25 cellular contexts compared by ENCODE assay signal in the genomic region with DNA sequence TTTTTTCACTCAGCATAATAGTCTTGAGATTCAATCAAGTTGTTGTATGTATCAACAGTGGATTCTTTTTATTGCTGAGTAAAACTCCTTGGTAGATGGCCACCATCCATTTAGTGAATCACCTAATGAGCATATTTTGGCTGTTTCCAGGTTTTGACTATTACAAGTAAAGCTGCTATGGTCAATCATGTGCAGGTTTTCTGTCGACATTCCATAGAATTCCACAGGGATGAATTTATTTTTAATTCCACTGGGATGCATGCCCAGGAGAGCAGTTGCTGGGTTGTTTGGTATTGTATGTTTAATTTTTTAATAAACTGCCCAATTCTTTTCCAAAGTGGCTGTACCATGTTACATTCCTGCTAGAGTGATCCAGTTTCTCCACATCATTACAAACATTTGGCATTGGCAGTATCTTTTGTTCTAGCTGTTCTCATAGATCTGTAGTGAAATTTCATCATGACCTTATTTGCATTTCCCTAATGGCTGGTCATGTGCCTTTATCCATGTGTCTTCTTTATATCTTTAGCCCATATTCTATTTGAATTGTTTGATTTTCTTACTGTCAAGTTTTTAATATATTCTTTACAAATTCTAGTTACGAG. TPM values are rescaled to one million over a fixed set of nuclear protein-coding genes. Genes with fewer than 3 reads are reported as not detected.
DNase-seq lines count a peak whose midpoint lies in the region; ATAC-seq, FAIRE-seq and TF ChIP-seq lines count a peak whose summit lies in the region.
"Had no signal": no experiment of that assay in that cellular context is flagged by ENCODE, and none has a peak within 500 bp of the region (broad histone marks: within the 10 kb centered on the region; RNA-seq: fewer than 3 reads in every experiment).

No MANE protein-coding gene starts in this region.

- H3F3A ChIP-seq in GM23248 (ENCODE audit: insufficient read depth): peaks cover 23% of the 10 kb centered on the region

- ATAC-seq in HG02885 (IDR thresholded peaks at IDR 0.05; ENCODE audit: poor library complexity, unreplicated experiment): no peak
- ATAC-seq in right cardiac atrium: no peak
- ATAC-seq: CD8-positive, alpha-beta T cell; esophagus mucosa; natural killer cell; T-helper 17 cell had no signal

- peak overlapping the region; percentile 12; the same call in 1 of the 2 replicates for H3K9ac ChIP-seq in GM23248
- H3K9ac ChIP-seq: KMS-11 had no signal

- H3K4me1 ChIP-seq in ACC112 (ENCODE audit: control insufficient read depth, insufficient read depth, low read length, unreplicated experiment): no peaks in the 10 kb centered on the region
- H3K4me1 ChIP-seq in GM23248 (ENCODE audit: insufficient read depth): peaks cover 15% of the 10 kb centered on the region
- H3K4me1 ChIP-seq in right cardiac atrium (ENCODE audit: control insufficient read depth, insufficient read depth, low read length): peaks cover 2% of the 10 kb centered on the region

- peak; percentile 92 for DNase-seq in GM23248
- peak; percentile 80 for DNase-seq in astrocyte of the hippocampus (ENCODE audit: low read depth, low spot score)
- peak; percentile 42 for DNase-seq in myocyte (ENCODE audit: low read depth)
- no peak for DNase-seq in GM12892 (ENCODE audit: insufficient read length)
- DNase-seq in hypothalamus (lab: John Stamatoyannopoulos, UW): no peak
- DNase-seq in right cardiac atrium: no peak
- DNase-seq: activated CD4-positive, alpha-beta memory T cell treated with anti-CD3 and anti-CD28 coated beads for 36 hours; activated naive CD8-positive, alpha-beta T cell treated with anti-CD3 and anti-CD28 coated beads for 36 hours; CD8-positive, alpha-beta T cell; DMS79; H7; mammary epithelial cell; natural killer cell; NCI-H1092 treated with DMSO at 0.1 percent for 48 hours; NCI-H2107; NCI-H526 treated with DMSO at 0.1 percent for 48 hours; SIG-M5; T-helper 17 cell had no signal

- H3K79me2 ChIP-seq in ACC112 (ENCODE audit: control insufficient read depth, insufficient read depth, low read length, unreplicated experiment) (no peaks in the 10 kb centered on the region), GM23248 (ENCODE audit: insufficient read depth) (no peaks in the 10 kb centered on the region)

- no peak overlapping the region for H3K4me3 ChIP-seq in ACC112 (ENCODE audit: low read depth, low read length)
- no peak overlapping the region for H3K4me3 ChIP-seq in GM23248
- H3K4me3 ChIP-seq in right cardiac atrium (ENCODE audit: low read length): no peak overlapping the region

- TF ChIP-seq POLR2A in GM12892 (IDR thresholded peaks at IDR 0.05; ENCODE audit: low read depth, low read length): no peak

- H3K9me2 ChIP-seq in GM23248 (ENCODE audit: insufficient read depth): no peaks in the 10 kb centered on the region

- no peaks in the 10 kb centered on the region for H4K20me1 ChIP-seq in GM23248 (ENCODE audit: insufficient read depth)

- 50 to 52% methylated on average over 2 of the region's 2 CpGs for WGBS in GM23248 (ENCODE audit: low coverage in 1 of 2, low lambda C conversion rate in 2 of 2, missing lambda C conversion rate in 2 of 2), 2 experiments
- 76% methylated on average over 2 of the region's 2 CpGs for WGBS in right cardiac atrium

- H3K36me3 ChIP-seq in ACC112 (ENCODE audit: insufficient read depth, low read length): no peaks in the 10 kb centered on the region
- no peaks in the 10 kb centered on the region for H3K36me3 ChIP-seq in GM23248 (ENCODE audit: low read depth)

- FAIRE-seq in GM12892 (lab: Jason Lieb, UNC): no peak
- FAIRE-seq: A204.1, GM18507, keratinocyte had no signal

- intact Hi-C loops in right cardiac atrium (cut with DNase I): no loop called here

- H2AFZ ChIP-seq in ACC112 (ENCODE audit: low read length, unreplicated experiment) (no peak overlapping the region), GM23248 (no peak overlapping the region)

- in situ Hi-C loops in GM23248 (cut with MboI): no loop called here

- peak overlapping the region; percentile 21 for H3K4me2 ChIP-seq in GM23248 (ENCODE audit: unreplicated experiment)
- H3K4me2 ChIP-seq: KMS-11 had no signal

- H3K27ac ChIP-seq in ACC112 (ENCODE audit: low read depth, low read length) (0 out of 2 replicates have a peak overlapping the region, but pooled peaks have one; percentile 15), GM23248 (peak overlapping the region; percentile 59), right cardiac atrium (ENCODE audit: low read length) (no peak overlapping the region)
- H3K27ac ChIP-seq: KMS-11 had no signal

- H3K9me3 ChIP-seq in GM23248 (ENCODE audit: low read depth): no peaks in the 10 kb centered on the region
- H3K9me3 ChIP-seq in right cardiac atrium (ENCODE audit: control insufficient read depth, low read length): no peaks in the 10 kb centered on the region

- H3K27me3 ChIP-seq in ACC112 (ENCODE audit: insufficient read depth, low read length): no peaks in the 10 kb centered on the region
- no peaks in the 10 kb centered on the region for H3K27me3 ChIP-seq in GM23248 (replicated peaks; ENCODE audit: insufficient read depth)
- H3K27me3 ChIP-seq in right cardiac atrium (ENCODE audit: control insufficient read depth, insufficient read depth): no peaks in the 10 kb centered on the region

RNA-seq across cellular contexts. Expression of a gene that starts 10.4 kb away (rescaled TPM):
- total RNA-seq in GM23248 (2014; rRNA removed; shearing (Covaris generic)): 15.8 and 16.9 TPM in 2 replicates
- polyA plus RNA-seq in GM23248 (2016; fragmentation: Nextera tagmentation; extraction: Ambion mirVana) (11.8 and 11.9 TPM in 2 replicates), right cardiac atrium (24.9 TPM)
- total RNA-seq in myocyte (0.70 and 1.3 TPM in 2 replicates), right cardiac atrium (10 to 100 TPM; 37.2 to 51.6 (median 38.3) TPM)
- 0.87 TPM for polyA plus RNA-seq in myocyte (2012)
- 0.08 TPM for polyA plus RNA-seq in GM12892 (2012; ENCODE audit: missing spikeins)

Comparison
In these comparisons a context has a peak if more than half of its experiments do, and no peak if none do; other contexts are left out.
1. DNase-seq: peak in GM23248 (single experiment), astrocyte of the hippocampus (single experiment) and myocyte (single experiment); none in GM12892 (single experiment), hypothalamus (0 of 51) and right cardiac atrium (0 of 3).